Comparison of ENCODE assay signal across 8 cellular contexts in genomic region chr21:33478858-33479678, GRCh38. TPM values are rescaled to one million over a fixed set of nuclear protein-coding genes. Genes with fewer than 3 reads are reported as not detected.
DNase-seq lines count a peak whose midpoint lies in the region; ATAC-seq and TF ChIP-seq lines count a peak whose summit lies in the region.

No MANE protein-coding gene starts in this region.

- H3K36me3 ChIP-seq in PC-9 (ENCODE audit: low read depth) = no peaks in the 10 kb centered on the region
- no peaks in the 10 kb centered on the region for H3K36me3 ChIP-seq in gastroesophageal sphincter
- H3K36me3 ChIP-seq in uterus = no peaks in the 10 kb centered on the region

- no peak for TF ChIP-seq EP300 in gastroesophageal sphincter (IDR thresholded peaks at IDR 0.05)

- H2AFZ ChIP-seq in PC-9 = peak overlapping the region; percentile 90

- 0 to 5% methylated on average over 8 to 20 of the region's 69 CpGs for WGBS in gastroesophageal sphincter (ENCODE audit: low coverage in 1 of 2), 2 donors

- CTCF ChIA-PET in PC-9 (lab: Charles Lee) = interaction anchor here (0.7 kb wide), 1 partner anchor 12 kb away, joined by 3 read pairs; the partner anchor contains the start of gene DNAJC28

- intact Hi-C loops in PC-9 (cut with micrococcal nuclease; ENCODE audit: unreplicated experiment) = no loop called here
- intact Hi-C loops in uterus (cut with DNase I; ENCODE audit: low total_unique reads) = no loop called here

- peak overlapping the region; percentile 86 for H3K4me3 ChIP-seq in PC-9
- peak overlapping the region; percentile 60 to 99 for H3K4me3 ChIP-seq in gastroesophageal sphincter
- H3K4me3 ChIP-seq in uterus = peak overlapping the region; percentile 73 to 99

- H3K9me2 ChIP-seq in PC-9 (ENCODE audit: insufficient read depth) = no peaks in the 10 kb centered on the region

- H3K27me3 ChIP-seq in PC-9 (ENCODE audit: insufficient read depth, low read depth) (no peaks in the 10 kb centered on the region), gastroesophageal sphincter (no peaks in the 10 kb centered on the region), uterus (no peaks in the 10 kb centered on the region)

- H3K4me1 ChIP-seq in PC-9 (replicated peaks; ENCODE audit: insufficient read depth) (0 out of 2 replicates have a peak, but pooled peaks cover 4% of the 10 kb centered on the region), gastroesophageal sphincter (peaks cover 0 to 27% (median 4%) of the 10 kb centered on the region in 3 donors), uterus (peaks cover 0 to 3% of the 10 kb centered on the region in 2 donors)

- peak overlapping the region; percentile 34; the same call in 1 of the 2 replicates for H3K27ac ChIP-seq in PC-9
- H3K27ac ChIP-seq in gastroesophageal sphincter = peak overlapping the region; percentile 85 to 100 (median 96)
- peak overlapping the region; percentile 95 to 98 for H3K27ac ChIP-seq in uterus

- H3F3A ChIP-seq in PC-9 (ENCODE audit: insufficient read depth, low read depth) = peaks cover 5% of the 10 kb centered on the region

- H3K9me3 ChIP-seq in PC-9 (ENCODE audit: insufficient read depth, low read depth) = no peaks in the 10 kb centered on the region
- H3K9me3 ChIP-seq in gastroesophageal sphincter = no peaks in the 10 kb centered on the region
- no peaks in the 10 kb centered on the region for H3K9me3 ChIP-seq in uterus

- no TSS peak for BruUV-seq in PC-9 (replicated peaks; lab: Mats Ljungman, UMichigan)

- DNase-seq in AG08395 (ENCODE audit: low spot score) = peak; percentile 54
- DNase-seq in PC-9 = peak in 1 of 2 experiments; percentile 28
- DNase-seq in activated gamma-delta T cell treated with anti-CD3 and anti-CD28 coated beads, Interleukin-2, amount 50 U/mL, for 16 hours (ENCODE audit: low read depth) = peak; percentile 18
- DNase-seq in occipital lobe (lab: John Stamatoyannopoulos, UW) = peak; percentile 38
- DNase-seq in uterus = peak in 1 of 2 donors; percentile 20

- TF ChIP-seq CTCF in PC-9 (conservative IDR thresholded peaks at IDR 0.05) (no peak), gastroesophageal sphincter (IDR thresholded peaks at IDR 0.05) (peak in 1 of 4 experiments; percentile 23), uterus (IDR thresholded peaks at IDR 0.05) (peak in 1 of 4 experiments; percentile 9)

- H3K79me2 ChIP-seq in PC-9 (ENCODE audit: low read depth) = no peaks in the 10 kb centered on the region

- peak overlapping the region; percentile 89 for H3K4me2 ChIP-seq in PC-9

- no peaks in the 10 kb centered on the region for H4K20me1 ChIP-seq in PC-9 (ENCODE audit: insufficient read depth)

- POLR2A ChIA-PET in PC-9 (lab: Charles Lee; ENCODE audit: unreplicated experiment) = interaction anchor here (1.5 kb wide), 1 partner anchor 12 kb away, joined by 22 read pairs; the partner anchor contains the start of gene DNAJC28

- ATAC-seq in GM18870 (IDR thresholded peaks at IDR 0.05; ENCODE audit: unreplicated experiment) (peak; percentile 17), HG03135 (IDR thresholded peaks at IDR 0.05; ENCODE audit: unreplicated experiment) (peak; percentile 28), gastroesophageal sphincter (peak; percentile 16)

- TF ChIP-seq POLR2A in gastroesophageal sphincter (IDR thresholded peaks at IDR 0.05) (no peak), uterus (IDR thresholded peaks at IDR 0.05) (no peak)

RNA-seq across cellular contexts. Expression of gene TMEM50B, which starts 0.7 kb away (rescaled TPM):
- 11.7 and 14.2 TPM in 2 replicates for total RNA-seq in PC-9 (2021)
- 100 to 1,000 TPM in 1 of 4 donors, 10 to 100 TPM in 3; 56.4 to 175 (median 90.0) TPM for total RNA-seq in gastroesophageal sphincter
- total RNA-seq in occipital lobe = 54.1 TPM
- total RNA-seq in uterus = 100 to 1,000 TPM in 1 of 4 donors, 10 to 100 TPM in 3; 43.3 to 116 (median 76.7) TPM

RNA-seq across cellular contexts. Expression of gene DNAJC28, which starts 12.4 kb away (rescaled TPM):
- 1.1 and 1.3 TPM in 2 replicates for total RNA-seq in PC-9 (2021)
- 1 to 10 TPM in 3 of 4 donors, under 1 TPM in 1; 0.67 to 4.1 (median 2.7) TPM for total RNA-seq in gastroesophageal sphincter
- 6.4 TPM for total RNA-seq in occipital lobe
- 1 to 10 TPM in 2 of 4 donors, not detected in 2; 1.4 to 2.1 TPM for total RNA-seq in uterus

Comparison
In these comparisons a context has a peak if more than half of its experiments do, and no peak if none do; other contexts are left out.
1. H3K27ac ChIP-seq: peak in every context shown above with its lines; median percentile 96 in uterus; 96 in gastroesophageal sphincter; 34 in PC-9.